15 cellular contexts compared by ENCODE assay signal in genomic region chr20:17059465-17059864, GRCh38.
DNase-seq lines count a peak whose midpoint lies in the region; ATAC-seq and TF ChIP-seq lines count a peak whose summit lies in the region.
"Had no signal": no experiment of that assay in that cellular context is flagged by ENCODE, and none has a peak within 500 bp of the region (broad histone marks: within the 10 kb centered on the region; RNA-seq: fewer than 3 reads in every experiment).

No MANE protein-coding gene starts in this region.

- DNase-seq in EL = peak; percentile 28
- peak; percentile 23 for DNase-seq in NB4 (ENCODE audit: low read depth)
- DNase-seq in SJCRH30 = peak; percentile 36 to 58
- DNase-seq in lung (ENCODE audit: low spot score) = peak; percentile 32
- no peak for DNase-seq in DMS153 (lab: John Stamatoyannopoulos, UW)
- DNase-seq in posterior vena cava (ENCODE audit: low spot score) = no peak
- no peak for DNase-seq in NCI-H524 treated with DMSO at 0.1 percent for 48 hours (lab: John Stamatoyannopoulos, UW)
- DNase-seq: activated CD4-positive, alpha-beta T cell treated with anti-CD3 and anti-CD28 coated beads, Interleukin-2, amount 50 U/mL, for 48 hours; CD4-positive, alpha-beta T cell; effector memory CD4-positive, alpha-beta T cell; left cardiac atrium; natural killer cell; right cardiac atrium had no signal

- no peaks in the 10 kb centered on the region for H3K9me3 ChIP-seq in SJCRH30 (replicated peaks)
- peaks cover 0 to 20% of the 10 kb centered on the region in 2 donors for H3K9me3 ChIP-seq in lung (ENCODE audit: control insufficient read depth in 2 of 2, insufficient read depth in 1 of 2, low read length in 1 of 2)

- intact Hi-C loops in posterior vena cava (cut with DNase I) = loop anchor here in 1 of 2 donors (10.0 kb wide), 1 partner anchor 255 kb away; no protein-coding TSS in a partner anchor

- WGBS in lung, 2 donors = 60 to 84% methylated on average over 7 of the region's 7 CpGs

- H3K27ac ChIP-seq in SJCRH30 (no peak overlapping the region), lung (ENCODE audit: low read depth in 1 of 2, low read length in 1 of 2) (no peak overlapping the region)
- H3K27ac ChIP-seq: ascending aorta had no signal

- H3K36me3 ChIP-seq in SJCRH30 (no peaks in the 10 kb centered on the region), lung (ENCODE audit: control insufficient read depth in 2 of 2, insufficient read depth in 2 of 2, low read length in 2 of 2) (no peaks in the 10 kb centered on the region)
- H3K36me3 ChIP-seq: ascending aorta had no signal

- no peak for TF ChIP-seq POLR2A in NB4 (IDR thresholded peaks at IDR 0.05; ENCODE audit: extremely low read depth, insufficient read length)

- no peak for TF ChIP-seq CTCF in NB4 (IDR thresholded peaks at IDR 0.05; ENCODE audit: low read depth, low read length)
- no peak for TF ChIP-seq CTCF in lung (IDR thresholded peaks at IDR 0.05; ENCODE audit: control extremely low read depth, extremely low read depth)

- ATAC-seq in lung (ENCODE audit: insufficient read depth, low FRiP score) (no peak), GM19397 (IDR thresholded peaks at IDR 0.05; ENCODE audit: unreplicated experiment) (no peak)
- ATAC-seq: left cardiac atrium, natural killer cell, right cardiac atrium had no signal

- H3K27me3 ChIP-seq in SJCRH30 (no peaks in the 10 kb centered on the region), lung (ENCODE audit: control insufficient read depth, insufficient read depth) (no peaks in the 10 kb centered on the region)
- H3K27me3 ChIP-seq: ascending aorta had no signal

- no peaks in the 10 kb centered on the region for H3K4me1 ChIP-seq in SJCRH30
- no peaks in the 10 kb centered on the region for H3K4me1 ChIP-seq in lung (ENCODE audit: control insufficient read depth in 2 of 2, insufficient read depth in 2 of 2, low read length in 2 of 2)
- H3K4me1 ChIP-seq: ascending aorta had no signal

- H3K4me3 ChIP-seq in NB4 (ENCODE audit: low read depth, low read length) (no peak overlapping the region), SJCRH30 (no peak overlapping the region), lung (no peak overlapping the region)
- H3K4me3 ChIP-seq: ascending aorta had no signal

Comparison
In these comparisons a context has a peak if more than half of its experiments do, and no peak if none do; other contexts are left out.
1. DNase-seq: peak in EL (single experiment), NB4 (single experiment), SJCRH30 (2 of 2) and lung (single experiment); none in DMS153 (single experiment), posterior vena cava (single experiment) and NCI-H524 treated with DMSO at 0.1 percent for 48 hours (single experiment).